Comparison of ENCODE assay signal across 8 cellular contexts in the genomic region with DNA sequence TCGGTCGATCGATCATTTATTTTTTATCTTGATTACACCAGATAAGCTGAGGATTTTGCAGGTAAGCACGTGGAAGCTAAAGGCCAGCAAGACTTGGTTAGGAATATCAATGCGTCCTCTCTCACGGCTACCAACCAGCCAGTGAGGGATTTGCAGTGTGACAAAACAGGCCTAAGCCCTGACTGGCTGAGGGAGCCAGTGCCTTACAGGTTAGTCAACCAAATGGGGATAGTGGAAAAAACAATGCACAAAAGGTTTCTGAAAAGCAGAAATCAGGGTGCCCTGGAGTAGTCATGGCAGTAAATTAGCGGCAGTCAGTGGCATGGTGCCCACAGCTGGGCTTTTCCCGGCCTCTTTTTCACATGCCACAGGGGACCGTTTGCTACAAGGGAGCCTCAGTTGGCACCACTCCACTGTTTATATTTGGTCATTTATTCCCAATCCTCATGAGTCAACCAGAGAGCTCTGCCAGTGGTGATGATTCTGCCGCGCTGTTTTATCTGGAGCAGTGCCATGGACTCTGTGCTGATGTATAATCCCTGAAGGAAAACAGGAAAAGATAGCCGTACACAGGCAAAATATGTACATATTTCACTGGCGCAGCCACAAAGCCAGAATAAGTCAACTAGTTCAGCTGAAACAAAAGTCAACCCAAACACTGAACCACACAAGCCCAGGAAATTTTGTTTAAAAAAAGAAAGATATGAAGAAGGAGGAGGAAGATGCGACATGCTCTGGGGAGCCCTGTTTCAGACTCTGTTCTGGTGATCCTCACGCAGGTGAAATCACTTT.
A peak's percentile ranks its signal among the peaks of the same experiment; 100 is the strongest.
DNase-seq lines count a peak whose midpoint lies in the region; ATAC-seq and TF ChIP-seq lines count a peak whose summit lies in the region.

No MANE protein-coding gene starts in this region.

- no peak for TF ChIP-seq EP300 in transverse colon (IDR thresholded peaks at IDR 0.05; ENCODE audit: low read depth)

- no peaks in the 10 kb centered on the region for H3K27me3 ChIP-seq in right lobe of liver
- no peaks in the 10 kb centered on the region for H3K27me3 ChIP-seq in transverse colon

- H3K9me3 ChIP-seq in right lobe of liver, result no peaks in the 10 kb centered on the region
- H3K9me3 ChIP-seq in transverse colon, result no peaks in the 10 kb centered on the region

- H3K36me3 ChIP-seq in right lobe of liver (no peaks in the 10 kb centered on the region), transverse colon (no peaks in the 10 kb centered on the region)

- DNase-seq in AG20443 (ENCODE audit: low spot score), result peak; percentile 91
- DNase-seq in NCI-H2029 treated with DMSO at 0.1 percent for 48 hours (lab: John Stamatoyannopoulos, UW), result peak; percentile 82
- DNase-seq in cerebellar cortex (ENCODE audit: low spot score), result peak; percentile 0
- DNase-seq in right lobe of liver, result peak; percentile 83 to 92 (median 87)
- peak; percentile 85 for DNase-seq in transverse colon
- DNase-seq in iPS-NIHi7 (ENCODE audit: extremely low spot score), result no peak
- no peak for DNase-seq in NK-92 treated with Interleukin-12 subunit alpha and Interleukin-12 subunit beta, amount 100 ng/mL, for 24 hours (lab: John Stamatoyannopoulos, UW)

- H3K4me3 ChIP-seq in right lobe of liver, result no peak overlapping the region
- no peak overlapping the region for H3K4me3 ChIP-seq in transverse colon

- TF ChIP-seq POLR2A in right lobe of liver (IDR thresholded peaks at IDR 0.05) (no peak), transverse colon (IDR thresholded peaks at IDR 0.05) (no peak)

- in situ Hi-C loops in transverse colon (cut with MboI; ENCODE audit: low pct_ligation_motif_present in 1 of 4, low pct_unique_long_range_greater_than_20kb in 1 of 4, low sequenced_read_pairs in 3 of 4), result no loop called here

- ATAC-seq in right lobe of liver (peak; percentile 88 to 96 (median 92)), GM19351 (IDR thresholded peaks at IDR 0.05; ENCODE audit: unreplicated experiment) (no peak)

- TF ChIP-seq CTCF in right lobe of liver (IDR thresholded peaks at IDR 0.05), result no peak
- no peak for TF ChIP-seq CTCF in transverse colon (IDR thresholded peaks at IDR 0.05)

- intact Hi-C loops in right lobe of liver (cut with DNase I), result no loop called here
- intact Hi-C loops in transverse colon (cut with DNase I; ENCODE audit: low total_unique reads), result loop anchor here (10.0 kb wide), 1 partner anchor 98 kb away; no protein-coding TSS in a partner anchor

- 51% methylated on average over 13 of the region's 15 CpGs for WGBS in right lobe of liver (ENCODE audit: insufficient coverage, low coverage, low lambda C conversion rate, missing lambda C conversion rate)
- 55 to 67% methylated on average over 10 to 15 of the region's 15 CpGs for WGBS in transverse colon (ENCODE audit: low coverage in 1 of 2), 2 donors

- H3K4me1 ChIP-seq in right lobe of liver, result peaks cover 0 to 15% (median 7%) of the 10 kb centered on the region in 4 donors
- peaks cover 17 to 46% (median 19%) of the 10 kb centered on the region in 4 donors for H3K4me1 ChIP-seq in transverse colon

- H3K27ac ChIP-seq in right lobe of liver, result peak overlapping the region; percentile 57 to 75 (median 67)
- peak overlapping the region; percentile 52 to 75 (median 61) for H3K27ac ChIP-seq in transverse colon

Comparison
In these comparisons a context has a peak if more than half of its experiments do, and no peak if none do; other contexts are left out.
1. DNase-seq: peak in AG20443 (single experiment), NCI-H2029 treated with DMSO at 0.1 percent for 48 hours (single experiment), cerebellar cortex (single experiment), right lobe of liver (3 of 3) and transverse colon (single experiment); none in iPS-NIHi7 (single experiment) and NK-92 treated with Interleukin-12 subunit alpha and Interleukin-12 subunit beta, amount 100 ng/mL, for 24 hours (single experiment).